Comparison of ENCODE assay signal across 16 cellular contexts in genomic region chr6:51928320-51928719, GRCh38.
DNase-seq lines count a peak whose midpoint lies in the region; ATAC-seq and TF ChIP-seq lines count a peak whose summit lies in the region.
"Had no signal": no experiment of that assay in that cellular context is flagged by ENCODE, and none has a peak within 500 bp of the region (broad histone marks: within the 10 kb centered on the region; RNA-seq: fewer than 3 reads in every experiment).

No MANE protein-coding gene starts in this region.

- no peak overlapping the region for H3K4me3 ChIP-seq in sigmoid colon
- H3K4me3 ChIP-seq: lung had no signal

- ATAC-seq in GM18498 (IDR thresholded peaks at IDR 0.05; ENCODE audit: unreplicated experiment) (peak; percentile 70), GM19397 (IDR thresholded peaks at IDR 0.05; ENCODE audit: unreplicated experiment) (peak; percentile 58), HG02798 (IDR thresholded peaks at IDR 0.05; ENCODE audit: poor library complexity, unreplicated experiment) (peak; percentile 72), HG03520 (IDR thresholded peaks at IDR 0.05; ENCODE audit: unreplicated experiment) (peak; percentile 72)
- ATAC-seq: activated CD8-positive, alpha-beta T cell treated with anti-CD3 and anti-CD28 coated beads for 36 hours; T-helper 17 cell had no signal

- H3K9me3 Mint-ChIP-seq in endothelial cell (ENCODE audit: unreplicated experiment) = no peaks in the 10 kb centered on the region
- H3K9me3 Mint-ChIP-seq: activated CD8-positive, alpha-beta T cell treated with anti-CD3 and anti-CD28 coated beads for 36 hours had no signal

- no peak for TF ChIP-seq EP300 in sigmoid colon (IDR thresholded peaks at IDR 0.05)

- H3K4me1 Mint-ChIP-seq in endothelial cell (ENCODE audit: unreplicated experiment) = no peaks in the 10 kb centered on the region
- H3K4me1 Mint-ChIP-seq: central memory CD8-positive, alpha-beta T cell; T-helper 17 cell had no signal

- no peaks in the 10 kb centered on the region for H3K36me3 Mint-ChIP-seq in endothelial cell (ENCODE audit: low read depth, unreplicated experiment)

- no peak for DNase-seq in sigmoid colon
- no peak for DNase-seq in HUDEP-2 (lab: John Stamatoyannopoulos, UW; ENCODE audit: unreplicated experiment in 76 of 76)
- no peak for DNase-seq in endothelial cell (ENCODE audit: low spot score)
- DNase-seq in DMS 273 treated with DMSO at 0.1 percent for 48 hours (lab: John Stamatoyannopoulos, UW) = no peak
- DNase-seq: activated CD8-positive, alpha-beta T cell treated with anti-CD3 and anti-CD28 coated beads for 36 hours; activated naive CD4-positive, alpha-beta T cell treated with anti-CD3 and anti-CD28 coated beads, Interleukin-2, amount 50 U/mL, for 16 hours; hypothalamus; NCI-H2227 treated with DMSO at 0.1 percent for 48 hours; T-helper 17 cell had no signal

- TF ChIP-seq POLR2A in sigmoid colon (IDR thresholded peaks at IDR 0.05) = no peak

- H3K27ac Mint-ChIP-seq in endothelial cell (ENCODE audit: unreplicated experiment) = no peak overlapping the region
- H3K27ac Mint-ChIP-seq: activated CD8-positive, alpha-beta T cell treated with anti-CD3 and anti-CD28 coated beads for 36 hours; T-helper 17 cell had no signal

- WGBS in sigmoid colon, 2 donors = 67 to 77% methylated on average over 3 of the region's 3 CpGs

- H3K4me1 ChIP-seq in sigmoid colon = no peaks in the 10 kb centered on the region

- no peaks in the 10 kb centered on the region for H3K36me3 ChIP-seq in sigmoid colon
- H3K36me3 ChIP-seq: neutrophil had no signal

- peaks cover 1% of the 10 kb centered on the region for H3K27me3 Mint-ChIP-seq in endothelial cell (ENCODE audit: unreplicated experiment)

- intact Hi-C loops in sigmoid colon (cut with DNase I) = no loop called here

- TF ChIP-seq CTCF in sigmoid colon (IDR thresholded peaks at IDR 0.05) (no peak), endothelial cell (IDR thresholded peaks at IDR 0.05; ENCODE audit: unreplicated experiment) (no peak)

- no peaks in the 10 kb centered on the region for H3K9me3 ChIP-seq in sigmoid colon
- H3K9me3 ChIP-seq: neutrophil had no signal

- H3K27me3 ChIP-seq in sigmoid colon = no peaks in the 10 kb centered on the region
- H3K27me3 ChIP-seq: neutrophil had no signal

- no peak overlapping the region for H3K4me3 Mint-ChIP-seq in endothelial cell (ENCODE audit: unreplicated experiment)
- H3K4me3 Mint-ChIP-seq: activated CD8-positive, alpha-beta T cell treated with anti-CD3 and anti-CD28 coated beads for 36 hours; central memory CD8-positive, alpha-beta T cell; T-helper 17 cell had no signal

- no peak overlapping the region for H3K27ac ChIP-seq in sigmoid colon
- H3K27ac ChIP-seq: neutrophil had no signal
